Comparison of ENCODE assay signal across 28 cellular contexts in the genomic region with DNA sequence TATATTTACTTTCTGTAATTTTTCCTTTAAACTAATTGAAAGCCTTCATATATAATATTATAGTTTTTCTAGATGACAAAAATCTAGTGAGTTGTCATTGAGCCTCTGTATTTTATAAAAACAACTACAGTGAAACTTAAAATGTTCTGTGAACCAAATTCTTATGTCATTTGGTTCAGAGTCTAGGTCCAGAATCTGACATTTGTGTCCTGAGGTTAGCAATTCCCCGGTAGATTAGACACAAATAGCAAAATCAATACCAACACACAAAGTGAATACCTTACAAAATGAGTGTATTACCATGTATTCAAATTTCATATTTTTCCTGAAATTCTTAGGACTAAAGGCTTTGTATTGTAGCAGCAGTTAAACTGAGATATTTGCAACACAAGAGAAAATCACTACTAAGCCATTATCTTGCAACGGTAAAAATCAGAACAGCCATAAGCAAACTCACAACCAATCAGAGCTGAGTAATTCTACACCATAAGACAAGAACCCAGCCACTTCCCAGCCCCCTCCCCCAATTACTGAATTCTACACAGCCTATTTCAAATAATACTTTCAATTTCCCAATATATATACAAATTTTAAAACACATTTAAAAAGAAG.
"Had no signal": no experiment of that assay in that cellular context is flagged by ENCODE, and none has a peak within 500 bp of the region (broad histone marks: within the 10 kb centered on the region; RNA-seq: fewer than 3 reads in every experiment).

No MANE protein-coding gene starts in this region.

- H3K27me3 ChIP-seq: body of pancreas, dorsolateral prefrontal cortex, gastrocnemius medialis, left lung, uterus had no signal

- H3K4me1 Mint-ChIP-seq: stimulated activated memory B cell treated with anti-CD40 and anti-IgM and Interleukin-4, amounts not matched to agents 10 μg/mL and 1 μg/mL and 100 μg/mL, for 72 hours; stimulated activated naive CD8-positive, alpha-beta T cell treated with anti-CD3 and anti-CD28 coated beads, Interleukin-15, amount 100 ng/mL, for 72 hours had no signal

- H3K9me3 ChIP-seq: body of pancreas, gastrocnemius medialis, left lung, mucosa of descending colon, uterus had no signal

- H3K27ac ChIP-seq: body of pancreas, coronary artery, dorsolateral prefrontal cortex, gastrocnemius medialis, left lung, skin epidermis, uterus had no signal

- H3K36me3 ChIP-seq: gastrocnemius medialis, left lung, uterus had no signal

- H3K4me3 Mint-ChIP-seq: activated naive CD8-positive, alpha-beta T cell; natural killer cell treated with Interleukin-12 subunit alpha and Interleukin-12 subunit beta and Interleukin-15 and Interleukin-18, amount 100 ng/mL, for 72 hours; stimulated activated memory B cell treated with anti-CD40 and anti-IgM and Interleukin-4, amounts not matched to agents 10 μg/mL and 1 μg/mL and 100 μg/mL, for 72 hours; stimulated activated naive CD8-positive, alpha-beta T cell treated with anti-CD3 and anti-CD28 coated beads, Interleukin-15, amount 100 ng/mL, for 72 hours; type B pancreatic cell had no signal

- H3K4me3 ChIP-seq: body of pancreas, coronary artery, dorsolateral prefrontal cortex, gastrocnemius medialis, left lung, lung, mucosa of descending colon, skin epidermis, uterus had no signal

- H3K36me3 Mint-ChIP-seq: natural killer cell treated with Interleukin-12 subunit alpha and Interleukin-12 subunit beta and Interleukin-15 and Interleukin-18, amount 100 ng/mL, for 72 hours had no signal

- H3K4me1 ChIP-seq: body of pancreas, gastrocnemius medialis, left lung, uterus had no signal

- H3K9me3 Mint-ChIP-seq: natural killer cell treated with Interleukin-12 subunit alpha and Interleukin-12 subunit beta and Interleukin-15 and Interleukin-18, amount 100 ng/mL, for 72 hours; stimulated activated memory B cell treated with anti-CD40 and anti-IgM and Interleukin-4, amounts not matched to agents 10 μg/mL and 1 μg/mL and 100 μg/mL, for 72 hours; stimulated activated naive CD8-positive, alpha-beta T cell treated with anti-CD3 and anti-CD28 coated beads, Interleukin-15, amount 100 ng/mL, for 72 hours; type B pancreatic cell had no signal

- H3K27me3 Mint-ChIP-seq: activated naive CD8-positive, alpha-beta T cell; natural killer cell treated with Interleukin-12 subunit alpha and Interleukin-12 subunit beta and Interleukin-15 and Interleukin-18, amount 100 ng/mL, for 72 hours; progenitor cell of endocrine pancreas; stimulated activated memory B cell treated with anti-CD40 and anti-IgM and Interleukin-4, amounts not matched to agents 10 μg/mL and 1 μg/mL and 100 μg/mL, for 72 hours; stimulated activated naive CD8-positive, alpha-beta T cell treated with anti-CD3 and anti-CD28 coated beads, Interleukin-15, amount 100 ng/mL, for 72 hours had no signal

- H3K27ac Mint-ChIP-seq: activated naive CD8-positive, alpha-beta T cell; natural killer cell treated with Interleukin-12 subunit alpha and Interleukin-12 subunit beta and Interleukin-15 and Interleukin-18, amount 100 ng/mL, for 72 hours; progenitor cell of endocrine pancreas; stimulated activated memory B cell treated with anti-CD40 and anti-IgM and Interleukin-4, amounts not matched to agents 10 μg/mL and 1 μg/mL and 100 μg/mL, for 72 hours; stimulated activated naive CD8-positive, alpha-beta T cell treated with anti-CD3 and anti-CD28 coated beads, Interleukin-15, amount 100 ng/mL, for 72 hours; type B pancreatic cell had no signal

- DNase-seq: activated CD4-positive, alpha-beta T cell treated with anti-CD3 and anti-CD28 coated beads for 4 hours; activated CD4-positive, alpha-beta T cell treated with anti-CD3 and anti-CD28 coated beads, Interleukin-2, amount 50 U/mL, for 48 hours; activated CD8-positive, alpha-beta memory T cell treated with anti-CD3 and anti-CD28 coated beads for 24 hours; activated effector memory CD4-positive, alpha-beta T cell treated with Interleukin-2 at 50 U/mL for 16 hours; activated naive CD4-positive, alpha-beta T cell treated with Interleukin-2 at 50 U/mL for 16 hours; aorta; body of pancreas; dorsolateral prefrontal cortex; effector memory CD4-positive, alpha-beta T cell; gastrocnemius medialis; glutamatergic neuron; left lung; mesendoderm; mucosa of descending colon; stimulated activated CD4-positive, alpha-beta T cell treated with anti-CD3 and anti-CD28 coated beads, Interleukin-1b, Interleukin-23, amount 100 ng/mL, for 48 hours; stimulated activated CD4-positive, alpha-beta T cell treated with anti-CD3 and anti-CD28 coated beads, Interleukin-4, amount 100 ng/mL, for 4 hours; stimulated activated CD8-positive, alpha-beta memory T cell treated with anti-CD3 and anti-CD28 coated beads, Interleukin-4, amount 100 ng/mL, for 48 hours; stimulated activated naive CD8-positive, alpha-beta T cell treated with anti-CD3 and anti-CD28 coated beads, Interleukin-15, amount 100 ng/mL, for 72 hours; substantia nigra; uterus had no signal
